ENCODE assay signal across 14 cellular contexts in the genomic region with DNA sequence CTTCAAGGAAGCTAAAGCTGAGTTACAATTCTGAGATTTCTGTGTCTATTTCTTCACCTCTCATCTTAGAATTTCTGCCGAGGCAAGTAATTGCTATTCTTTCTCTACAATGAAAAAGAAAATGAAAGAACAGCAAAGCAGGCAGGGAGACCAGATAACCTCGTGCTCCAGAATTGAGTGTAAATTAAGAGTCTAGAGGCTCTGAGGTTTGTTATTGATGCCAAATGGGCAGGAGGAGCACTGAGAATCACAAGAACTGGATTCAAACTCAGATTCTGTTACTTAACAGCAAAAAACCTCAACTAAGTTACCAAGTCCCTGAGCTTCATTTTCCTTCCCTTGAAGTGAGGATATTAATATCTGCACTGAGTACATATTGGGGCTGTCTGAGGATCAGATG. TPM values are rescaled to one million over a fixed set of nuclear protein-coding genes. Genes with fewer than 3 reads are reported as not detected.
DNase-seq lines count a peak whose midpoint lies in the region; ATAC-seq and TF ChIP-seq lines count a peak whose summit lies in the region.
"Had no signal": no experiment of that assay in that cellular context is flagged by ENCODE, and none has a peak within 500 bp of the region (broad histone marks: within the 10 kb centered on the region; RNA-seq: fewer than 3 reads in every experiment).

No MANE protein-coding gene starts in this region.

- no peaks in the 10 kb centered on the region for H3K36me3 ChIP-seq in gastroesophageal sphincter
- H3K36me3 ChIP-seq: BE2C had no signal

- no peak overlapping the region for H3K4me3 Mint-ChIP-seq in activated naive CD4-positive, alpha-beta T cell treated with anti-CD3 and anti-CD28 coated beads for 36 hours
- H3K4me3 Mint-ChIP-seq: activated B cell treated with CpG ODN at 0.5 μM for 24 hours, neural crest cell had no signal

- H3K27ac Mint-ChIP-seq in activated naive CD4-positive, alpha-beta T cell treated with anti-CD3 and anti-CD28 coated beads for 36 hours = no peak overlapping the region
- H3K27ac Mint-ChIP-seq: activated B cell treated with CpG ODN at 0.5 μM for 24 hours had no signal

- in situ Hi-C loops in GM13977 (cut with MboI; ENCODE audit: low pct_unique_long_range_greater_than_20kb, low sequenced_read_pairs, unreplicated experiment) = no loop called here

- H3K4me3 ChIP-seq in gastroesophageal sphincter = peak overlapping the region; percentile 39 to 48
- no peak overlapping the region for H3K4me3 ChIP-seq in skin epidermis

- TF ChIP-seq EP300 in gastroesophageal sphincter (IDR thresholded peaks at IDR 0.05) = no peak

- no peaks in the 10 kb centered on the region for H3K27me3 ChIP-seq in gastroesophageal sphincter
- H3K27me3 ChIP-seq: BE2C had no signal

- TF ChIP-seq POLR2A in gastroesophageal sphincter (IDR thresholded peaks at IDR 0.05) = no peak

- no peaks in the 10 kb centered on the region for H3K36me3 Mint-ChIP-seq in activated naive CD4-positive, alpha-beta T cell treated with anti-CD3 and anti-CD28 coated beads for 36 hours (ENCODE audit: low read depth)

- TF ChIP-seq CTCF in GM13977 (IDR thresholded peaks at IDR 0.05; ENCODE audit: extremely low read depth, insufficient read depth, missing control alignments) (no peak), gastroesophageal sphincter (IDR thresholded peaks at IDR 0.05) (no peak)

- intact Hi-C loops in activated naive CD4-positive, alpha-beta T cell treated with anti-CD3 and anti-CD28 coated beads for 36 hours (cut with micrococcal nuclease) = loop anchor here (1.0 to 5.0 kb wide), 2 partner anchors 129 to 570 kb away; a partner anchor contains a TSS

- H3K9me3 ChIP-seq in gastroesophageal sphincter = no peaks in the 10 kb centered on the region
- H3K9me3 ChIP-seq: BE2C had no signal

- H3K4me1 Mint-ChIP-seq in activated naive CD4-positive, alpha-beta T cell treated with anti-CD3 and anti-CD28 coated beads for 36 hours (ENCODE audit: low read depth) = no peaks in the 10 kb centered on the region
- H3K4me1 Mint-ChIP-seq: activated B cell treated with CpG ODN at 0.5 μM for 24 hours had no signal

- H3K27me3 Mint-ChIP-seq in activated naive CD4-positive, alpha-beta T cell treated with anti-CD3 and anti-CD28 coated beads for 36 hours (ENCODE audit: low read depth) = peaks cover 3% of the 10 kb centered on the region

- H3K4me1 ChIP-seq in gastroesophageal sphincter = peaks cover 10 to 60% (median 21%) of the 10 kb centered on the region in 3 donors

- no peaks in the 10 kb centered on the region for H3K9me3 Mint-ChIP-seq in activated naive CD4-positive, alpha-beta T cell treated with anti-CD3 and anti-CD28 coated beads for 36 hours
- H3K9me3 Mint-ChIP-seq: activated B cell treated with CpG ODN at 0.5 μM for 24 hours had no signal

- ATAC-seq in gastroesophageal sphincter (no peak), HG02970 (IDR thresholded peaks at IDR 0.05; ENCODE audit: low FRiP score, unreplicated experiment) (no peak)

- WGBS in gastroesophageal sphincter (ENCODE audit: low coverage in 1 of 2), 2 donors = 0 to 6% methylated on average over 2 of the region's 2 CpGs

- H3K27ac ChIP-seq in gastroesophageal sphincter (peak overlapping the region; percentile 78 to 96 (median 82)), skin epidermis (peak overlapping the region in 15 of 21 experiments; percentile 5 to 69 (median 43))

- DNase-seq in GM13977 (ENCODE audit: low spot score) (peak; percentile 15), OCI-M1 (lab: John Stamatoyannopoulos, UW) (peak; percentile 67), HK-2 (ENCODE audit: unreplicated experiment) (no peak), germinal center (ENCODE audit: low spot score) (no peak)
- no peak for DNase-seq in activated naive CD4-positive, alpha-beta T cell treated with anti-CD3 and anti-CD28 coated beads for 36 hours
- DNase-seq: activated B cell treated with CpG ODN at 0.5 μM for 24 hours, BE2C, dermis blood vessel endothelial cell, kidney glomerular epithelial cell, NCI-H187 treated with DMSO at 0.1 percent for 48 hours had no signal

- CTCF ChIA-PET in activated naive CD4-positive, alpha-beta T cell treated with anti-CD3 and anti-CD28 coated beads for 36 hours (lab: Charles Lee) = no interaction called here

RNA-seq across cellular contexts. Expression of a gene that starts 5.5 kb away (rescaled TPM):
- total RNA-seq in gastroesophageal sphincter = 100 to 1,000 TPM; 165 to 241 (median 199) TPM
- under 1 TPM; 0.26 to 0.40 TPM for total RNA-seq in activated naive CD4-positive, alpha-beta T cell treated with anti-CD3 and anti-CD28 coated beads for 36 hours

Comparison
In these comparisons a context has a peak if more than half of its experiments do, and no peak if none do; other contexts are left out.
1. DNase-seq: peak in GM13977 (single experiment) and OCI-M1 (single experiment); none in HK-2 (single experiment), activated naive CD4-positive, alpha-beta T cell treated with anti-CD3 and anti-CD28 coated beads for 36 hours (single experiment) and germinal center (single experiment).
2. H3K4me3 ChIP-seq: peak in gastroesophageal sphincter (2 of 2); none in skin epidermis (0 of 7).
3. RNA of a gene that starts 5.5 kb away (total RNA-seq): 165 to 241 TPM in gastroesophageal sphincter; 0.26 to 0.40 TPM in activated naive CD4-positive, alpha-beta T cell treated with anti-CD3 and anti-CD28 coated beads for 36 hours; every median in the first group is over 100 times any median in the second.